In the genomic region with DNA sequence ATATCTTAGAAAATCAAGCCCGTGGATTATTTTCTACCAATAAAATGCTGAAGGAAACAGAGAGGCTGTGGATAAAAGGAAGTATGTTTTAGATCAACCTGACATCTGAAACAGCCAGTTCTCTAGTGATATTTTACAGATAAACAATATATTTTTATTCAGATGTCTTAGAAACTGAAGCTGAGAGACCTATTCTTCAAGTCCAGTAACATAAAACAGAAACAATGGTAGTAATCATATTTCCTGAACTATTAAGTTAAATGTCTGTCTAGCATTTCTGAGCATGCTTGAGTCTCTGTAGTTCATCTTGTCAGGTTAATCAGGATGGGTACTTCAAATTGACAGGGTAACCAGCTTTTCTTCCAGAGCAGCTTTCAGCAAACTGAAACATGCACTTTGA, we compare ENCODE assay signal across 35 cellular contexts.
"Had no signal": no experiment of that assay in that cellular context is flagged by ENCODE, and none has a peak within 500 bp of the region (broad histone marks: within the 10 kb centered on the region; RNA-seq: fewer than 3 reads in every experiment).

No MANE protein-coding gene starts in this region.

- H3K36me3 ChIP-seq: MG63 had no signal

- DNase-seq: Karpas-422, Kasumi-1, MG63, MM.1S, MV-4-11, NCI-H1048, NCI-H1092, NCI-H1092 treated with DMSO at 0.1 percent for 48 hours, NCI-H1105, NCI-H1105 treated with DMSO at 0.1 percent for 48 hours, NCI-H1417, NCI-H1417 treated with DMSO at 0.1 percent for 48 hours, NCI-H1436, NCI-H1436 treated with DMSO at 0.1 percent for 48 hours, NCI-H146, NCI-H1694, NCI-H1694 treated with DMSO at 0.1 percent for 48 hours, NCI-H187, NCI-H187 treated with DMSO at 0.1 percent for 48 hours, NCI-H1930, NCI-H2029, NCI-H2029 treated with DMSO at 0.1 percent for 48 hours, NCI-H2081, NCI-H2081 treated with DMSO at 0.1 percent for 48 hours, NCI-H2107, NCI-H2171, NCI-H2171 treated with DMSO at 0.1 percent for 48 hours, NCI-H2227 treated with DMSO at 0.1 percent for 48 hours, NCI-H226, NCI-H345, NCI-H446, NCI-H446 treated with DMSO at 0.1 percent for 48 hours, NCI-H510A, NCI-H510A treated with DMSO at 0.1 percent for 48 hours had no signal

- H3K27me3 ChIP-seq: MG63 had no signal

- H3K9ac ChIP-seq: KMS-11 had no signal

- H3K27ac ChIP-seq: KMS-11 had no signal

- H3K4me3 ChIP-seq: MG63 had no signal

- H3K4me2 ChIP-seq: KMS-11 had no signal
